Comparison of ENCODE assay signal across 9 cellular contexts in genomic region chr1:242873661-242874060, GRCh38.
"Had no signal": no experiment of that assay in that cellular context is flagged by ENCODE, and none has a peak within 500 bp of the region (broad histone marks: within the 10 kb centered on the region; RNA-seq: fewer than 3 reads in every experiment).

No MANE protein-coding gene starts in this region.

- FAIRE-seq: H1, H54, HepG2 had no signal

- H3K4me3 Mint-ChIP-seq: H9, IgD-negative memory B cell had no signal

- H3K27ac ChIP-seq: GM23248, HL-60 had no signal

- H3K4me3 ChIP-seq: GM23248 had no signal

- H3K27ac Mint-ChIP-seq: H9, IgD-negative memory B cell had no signal

- DNase-seq: GM23248, H9, HCEC 1CT, KBM-7 had no signal

- H3K9me3 Mint-ChIP-seq: H9, IgD-negative memory B cell had no signal

- H3K36me3 Mint-ChIP-seq: IgD-negative memory B cell had no signal

- H3K27me3 Mint-ChIP-seq: IgD-negative memory B cell had no signal

- ATAC-seq: HepG2 had no signal

- H2AFZ ChIP-seq: GM23248 had no signal
